ENCODE assay signal across 8 cellular contexts in the genomic region with DNA sequence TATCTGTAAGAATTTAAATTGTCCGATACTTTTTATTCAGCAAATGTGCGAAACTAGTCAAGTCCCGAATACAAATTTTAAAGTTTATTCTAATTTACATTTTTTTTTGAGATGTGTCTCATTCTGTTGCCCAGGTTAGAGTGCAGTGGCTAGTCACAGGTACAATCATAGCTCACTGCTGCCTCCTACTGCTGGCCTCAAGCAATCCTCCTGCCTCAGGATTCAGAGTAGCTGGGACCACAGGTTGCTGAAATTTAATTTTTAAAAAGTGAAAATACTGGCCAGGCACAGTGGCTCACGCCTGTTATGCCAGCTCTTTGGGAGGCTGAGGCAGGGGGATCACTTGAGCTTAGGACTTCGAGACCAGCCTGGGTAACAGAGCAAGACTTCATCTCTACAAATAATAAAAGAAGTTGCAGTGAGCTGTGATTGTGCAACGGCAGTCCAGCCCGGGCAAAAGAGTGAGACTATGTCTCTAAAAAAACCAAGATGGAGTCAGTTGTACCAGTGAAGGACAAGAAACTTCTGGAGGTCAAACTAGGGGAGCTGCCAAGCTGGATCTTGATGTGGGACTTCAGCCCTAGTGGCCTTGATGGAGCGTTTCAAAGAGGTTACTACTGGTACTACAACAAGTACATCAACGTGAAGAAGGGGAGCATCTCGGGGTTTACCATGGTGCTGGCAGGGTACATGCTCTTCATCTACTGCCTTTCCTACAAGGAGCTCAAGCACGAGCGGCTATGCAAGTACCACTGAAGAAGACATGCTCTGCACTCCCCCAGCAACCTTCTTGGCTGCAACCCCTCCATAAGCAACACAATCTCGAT. TPM values are rescaled to one million over a fixed set of nuclear protein-coding genes. Genes with fewer than 3 reads are reported as not detected.
DNase-seq lines count a peak whose midpoint lies in the region; ATAC-seq, FAIRE-seq and TF ChIP-seq lines count a peak whose summit lies in the region.

No MANE protein-coding gene starts in this region.

- no peaks in the 10 kb centered on the region for H3K9me3 Mint-ChIP-seq in T-cell
- no peaks in the 10 kb centered on the region for H3K9me3 Mint-ChIP-seq in brain

- H3K36me3 Mint-ChIP-seq in T-cell: peaks cover 23% of the 10 kb centered on the region
- H3K36me3 Mint-ChIP-seq in brain: peaks cover 61% of the 10 kb centered on the region

- peaks cover 32 to 40% (median 40%) of the 10 kb centered on the region in 3 donors for H3K4me1 Mint-ChIP-seq in T-cell
- peaks cover 32% of the 10 kb centered on the region for H3K4me1 Mint-ChIP-seq in brain

- TF ChIP-seq CTCF in brain (conservative IDR thresholded peaks at IDR 0.05): peak; percentile 38 to 45

- H3K27me3 Mint-ChIP-seq in T-cell (no peaks in the 10 kb centered on the region), brain (peaks cover 3% of the 10 kb centered on the region)

- H3K4me3 Mint-ChIP-seq in T-cell: no peak overlapping the region
- H3K4me3 Mint-ChIP-seq in brain: no peak overlapping the region

- no peak overlapping the region for H3K27ac Mint-ChIP-seq in T-cell
- no peak overlapping the region for H3K27ac Mint-ChIP-seq in brain

- no peak for FAIRE-seq in HTR-8/SVneo (lab: Jason Lieb, UNC)

- DNase-seq in activated gamma-delta T cell treated with Interleukin-2 at 50 U/mL for 16 hours (peak; percentile 20), activated gamma-delta T cell (lab: John Stamatoyannopoulos, UW) (no peak), T-cell (peak in 27 of 34 experiments; percentile 11 to 54 (median 37)), myocyte (ENCODE audit: low read depth) (peak; percentile 54), HTR-8/SVneo (ENCODE audit: insufficient read length, low spot score) (no peak)

- peak in 3 of 4 experiments; percentile 36 to 67 (median 63) for ATAC-seq in T-cell (replicated peaks in 1 of 4)
- no peak for ATAC-seq in HG03139 (IDR thresholded peaks at IDR 0.05; ENCODE audit: unreplicated experiment)
- no peak for ATAC-seq in GM18520 (IDR thresholded peaks at IDR 0.05; ENCODE audit: unreplicated experiment)

- CTCF ChIA-PET in T-cell (lab: Charles Lee): interaction anchor here (0.6 to 5.8 kb wide), 16 partner anchors 12 to 185 kb away, joined by 3 to 77 read pairs (median 3); a partner anchor contains a TSS

- POLR2A ChIA-PET in T-cell (lab: Charles Lee): interaction anchor here in 1 of 2 donors (0.5 to 3.0 kb wide), 2 partner anchors 15 to 51 kb away, joined by 5 to 27 read pairs; a partner anchor contains a TSS

RNA-seq across cellular contexts. Expression of a gene that starts 5.6 kb away (rescaled TPM):
- total RNA-seq in T-cell: 10 to 100 TPM; 43.1 to 71.4 (median 59.3) TPM
- 4.6 TPM for polyA plus RNA-seq in brain (ENCODE audit: insufficient read depth, low read depth, low replicate concordance)
- 10.5 and 14.5 TPM in 2 replicates for total RNA-seq in myocyte
- polyA plus RNA-seq in myocyte (2012): 9.3 TPM

RNA-seq across cellular contexts. Expression of a gene that starts 14.8 kb away (rescaled TPM):
- total RNA-seq in T-cell: 1,000 to 10,000 TPM; 1,461 to 3,147 (median 1,608) TPM
- 371 TPM for polyA plus RNA-seq in brain (ENCODE audit: insufficient read depth, low read depth, low replicate concordance)
- 300 and 476 TPM in 2 replicates for total RNA-seq in myocyte
- polyA plus RNA-seq in myocyte (2012): 504 TPM

RNA-seq across cellular contexts. Expression of a gene that starts 15.5 kb away (rescaled TPM):
- total RNA-seq in T-cell: 100 to 1,000 TPM in 2 of 5 donors, 10 to 100 TPM in 3; 77.0 to 168 (median 91.9) TPM
- polyA plus RNA-seq in brain (ENCODE audit: insufficient read depth, low read depth, low replicate concordance): 12.4 TPM
- 23.3 and 24.4 TPM in 2 replicates for total RNA-seq in myocyte
- 19.6 TPM for polyA plus RNA-seq in myocyte (2012)

RNA-seq across cellular contexts. Expression of a gene that starts 42.3 kb away (rescaled TPM):
- under 1 TPM in 2 of 5 donors, not detected in 3; 0.22 to 0.76 TPM for total RNA-seq in T-cell
- polyA plus RNA-seq in brain (ENCODE audit: insufficient read depth, low read depth, low replicate concordance): 0.90 TPM
- 14.5 and 21.3 TPM in 2 replicates for total RNA-seq in myocyte
- polyA plus RNA-seq in myocyte (2012): 10.5 TPM

Comparison
In these comparisons a context has a peak if more than half of its experiments do, and no peak if none do; other contexts are left out.
1. DNase-seq: peak in activated gamma-delta T cell treated with Interleukin-2 at 50 U/mL for 16 hours (single experiment), T-cell (27 of 34) and myocyte (single experiment); none in activated gamma-delta T cell (single experiment) and HTR-8/SVneo (single experiment).
2. ATAC-seq: peak in T-cell (3 of 4); none in HG03139 (single experiment) and GM18520 (single experiment).